In the genomic region with DNA sequence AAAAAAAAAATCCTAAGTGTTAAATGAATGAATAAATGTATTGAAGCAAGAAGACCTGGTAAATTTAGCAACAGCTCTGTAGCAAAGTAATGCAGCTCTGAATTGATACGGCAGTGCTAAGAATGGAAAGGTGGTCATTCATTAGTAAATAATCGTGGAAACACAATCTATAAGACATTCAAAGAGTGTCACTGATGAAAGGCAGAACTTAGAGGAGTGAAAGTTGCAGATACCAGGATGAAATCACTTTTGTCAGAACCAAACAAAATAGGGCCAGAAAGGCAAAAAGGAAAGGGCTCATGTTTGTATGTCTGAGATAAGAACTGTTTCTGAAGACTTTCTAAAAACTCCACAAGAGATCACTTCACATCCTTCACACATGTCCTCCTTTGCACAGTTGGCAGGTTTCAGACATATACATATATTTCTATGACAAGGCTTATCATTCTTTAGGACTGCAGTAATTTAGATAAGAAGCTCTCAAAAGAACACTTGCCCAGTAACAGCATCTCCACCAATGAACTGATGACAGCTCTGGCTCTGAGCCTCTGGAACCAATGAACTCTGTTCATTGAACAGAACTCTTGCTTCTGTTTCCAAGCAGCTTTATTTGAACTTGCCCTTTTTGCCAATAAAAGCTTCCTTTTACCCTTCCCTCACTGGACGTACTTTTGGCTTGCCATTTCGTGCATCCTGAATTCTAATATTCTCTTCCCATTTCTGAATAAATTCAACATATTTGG, we compare ENCODE assay signal across 10 cellular contexts. TPM values are rescaled to one million over a fixed set of nuclear protein-coding genes. Genes with fewer than 3 reads are reported as not detected.
DNase-seq lines count a peak whose midpoint lies in the region; ATAC-seq, FAIRE-seq and TF ChIP-seq lines count a peak whose summit lies in the region.
"Had no signal": no experiment of that assay in that cellular context is flagged by ENCODE, and none has a peak within 500 bp of the region (broad histone marks: within the 10 kb centered on the region; RNA-seq: fewer than 3 reads in every experiment).

No MANE protein-coding gene starts in this region.

- no peaks in the 10 kb centered on the region for H3K27me3 ChIP-seq in CD4-positive, alpha-beta T cell (ENCODE audit: control insufficient read depth, insufficient read depth, low read length)

- peaks cover 25% of the 10 kb centered on the region for H3K4me1 Mint-ChIP-seq in CD4-positive, alpha-beta T cell (ENCODE audit: low read depth)
- H3K4me1 Mint-ChIP-seq in activated B cell treated with CpG ODN at 0.5 μM for 24 hours (peaks cover 59% of the 10 kb centered on the region), WTC11 (peaks cover 3% of the 10 kb centered on the region; the same call in 1 of the 2 replicates)

- intact Hi-C loops in CD4-positive, alpha-beta T cell (cut with DNase I, micrococcal nuclease): loop anchor here in 1 of 2 experiments (5.0 kb wide), 1 partner anchor 173 kb away; the partner anchor contains the start of gene KLHDC2
- intact Hi-C loops in activated B cell treated with CpG ODN at 0.5 μM for 24 hours (cut with micrococcal nuclease): loop anchor here (5.0 to 10.0 kb wide), 2 partner anchors 878 to 940 kb away; partner anchors contain the start of gene MAP4K5

- CTCF ChIA-PET in CD4-positive, alpha-beta T cell (lab: Charles Lee): interaction anchor here (1.3 to 2.1 kb wide), 3 partner anchors 8 to 39 kb away, joined by 5 to 16 read pairs (median 5); partner anchors contain the start of gene RPS29
- CTCF ChIA-PET in activated B cell treated with CpG ODN at 0.5 μM for 24 hours (lab: Charles Lee): interaction anchor here (1.0 to 2.7 kb wide), 4 partner anchors 8 to 173 kb away, joined by 3 to 21 read pairs (median 5); partner anchors contain the start of genes KLHDC2, MGAT2, RPL36AL and RPS29
- CTCF ChIA-PET in WTC11 (lab: Charles Lee): interaction anchor here (5.5 kb wide), 1 partner anchor 8 kb away, joined by 43 read pairs; the partner anchor contains the start of gene RPS29

- TF ChIP-seq CTCF in CD4-positive, alpha-beta T cell (IDR thresholded peaks at IDR 0.05): no peak
- TF ChIP-seq CTCF in activated B cell treated with CpG ODN at 0.5 μM for 24 hours (IDR thresholded peaks at IDR 0.05) (no peak), WTC11 (IDR thresholded peaks at IDR 0.05) (no peak)

- H3K4me3 Mint-ChIP-seq in CD4-positive, alpha-beta T cell: peak overlapping the region; percentile 20
- H3K4me3 Mint-ChIP-seq in activated B cell treated with CpG ODN at 0.5 μM for 24 hours: peak overlapping the region; percentile 6
- no peak overlapping the region for H3K4me3 Mint-ChIP-seq in WTC11

- peak overlapping the region; percentile 3 for H3K27ac Mint-ChIP-seq in CD4-positive, alpha-beta T cell
- peak overlapping the region; percentile 96 for H3K27ac Mint-ChIP-seq in activated B cell treated with CpG ODN at 0.5 μM for 24 hours
- no peak overlapping the region for H3K27ac Mint-ChIP-seq in WTC11

- H3K36me3 Mint-ChIP-seq in CD4-positive, alpha-beta T cell (ENCODE audit: low read depth): peaks cover 17% of the 10 kb centered on the region
- H3K36me3 Mint-ChIP-seq in activated B cell treated with CpG ODN at 0.5 μM for 24 hours (ENCODE audit: low read depth) (peaks cover 16% of the 10 kb centered on the region), WTC11 (no peaks in the 10 kb centered on the region)

- POLR2A ChIA-PET in CD4-positive, alpha-beta T cell (lab: Charles Lee): interaction anchor here (0.9 to 2.0 kb wide), 4 partner anchors 8 to 173 kb away, joined by 3 to 9 read pairs (median 4); partner anchors contain the start of genes MGAT2, RPL36AL and RPS29
- POLR2A ChIA-PET in activated B cell treated with CpG ODN at 0.5 μM for 24 hours (lab: Charles Lee): interaction anchor here (0.6 to 8.5 kb wide), 7 partner anchors 9 to 1235 kb away, joined by 3 to 293 read pairs (median 7); partner anchors contain the start of genes DNAAF2, KLHDC2, MGAT2 and RPL36AL
- POLR2A ChIA-PET in WTC11 (lab: Charles Lee): interaction anchor here (1.0 to 1.1 kb wide), 2 partner anchors 8 to 26 kb away, joined by 4 to 5 read pairs; partner anchors contain the start of genes MGAT2 and RPL36AL

- H3K9me3 Mint-ChIP-seq in CD4-positive, alpha-beta T cell: no peaks in the 10 kb centered on the region
- H3K9me3 Mint-ChIP-seq in activated B cell treated with CpG ODN at 0.5 μM for 24 hours: no peaks in the 10 kb centered on the region
- H3K9me3 Mint-ChIP-seq in WTC11: no peaks in the 10 kb centered on the region

- no peaks in the 10 kb centered on the region for H3K9me3 ChIP-seq in CD4-positive, alpha-beta T cell (ENCODE audit: control insufficient read depth, low read length)

- ATAC-seq in CD4-positive, alpha-beta T cell (ENCODE audit: poor library complexity): no peak
- ATAC-seq in GM21786 (IDR thresholded peaks at IDR 0.05; ENCODE audit: unreplicated experiment): peak; percentile 36
- ATAC-seq in activated B cell treated with CpG ODN at 0.5 μM for 24 hours (ENCODE audit: low read depth): peak; percentile 11
- peak; percentile 44 for ATAC-seq in left lobe of liver
- ATAC-seq in WTC11: no peak

- FAIRE-seq in HTR-8/SVneo (lab: Jason Lieb, UNC): no peak

- no peak overlapping the region for H3K27ac ChIP-seq in CD4-positive, alpha-beta T cell (ENCODE audit: low read depth, low read length)

- no peaks in the 10 kb centered on the region for H3K27me3 Mint-ChIP-seq in CD4-positive, alpha-beta T cell
- H3K27me3 Mint-ChIP-seq in activated B cell treated with CpG ODN at 0.5 μM for 24 hours (no peaks in the 10 kb centered on the region), WTC11 (ENCODE audit: low read depth) (peaks cover 6% of the 10 kb centered on the region)

- DNase-seq in CD4-positive, alpha-beta T cell: no peak
- DNase-seq in activated B cell treated with CpG ODN at 0.5 μM for 24 hours (no peak), left lobe of liver (ENCODE audit: low spot score) (peak; percentile 67), NCI-H524 treated with DMSO at 0.1 percent for 48 hours (lab: John Stamatoyannopoulos, UW) (no peak), HTR-8/SVneo (ENCODE audit: insufficient read length, low spot score) (no peak), WTC11 (ENCODE audit: low spot score) (no peak)
- no peak for DNase-seq in stimulated activated CD4-positive, alpha-beta T cell treated with anti-CD3 and anti-CD28 coated beads, Interleukin-4, amount 100 ng/mL, for 4 hours
- DNase-seq: DND-41, RPMI8226 had no signal

TF ChIP-seq in WTC11, 78 proteins besides CTCF, POLR2A, EP300 and RAD21 (continues in another document):
- TF ChIP-seq MYBL2 (CRISPR knock-in tag; IDR thresholded peaks at IDR 0.05) (no peak), NR1H2 (CRISPR knock-in tag; IDR thresholded peaks at IDR 0.05) (no peak), JAZF1 (CRISPR knock-in tag; IDR thresholded peaks at IDR 0.05) (no peak), ATF6 (CRISPR knock-in tag; IDR thresholded peaks at IDR 0.05) (no peak), ELF4 (CRISPR knock-in tag; IDR thresholded peaks at IDR 0.05; ENCODE audit: low read depth) (no peak), SMAD4 (CRISPR knock-in tag; IDR thresholded peaks at IDR 0.05) (no peak), ZSCAN18 (CRISPR knock-in tag; IDR thresholded peaks at IDR 0.05) (no peak)

RNA-seq across cellular contexts. Expression of gene LRR1, which starts 4.2 kb away (rescaled TPM):
- 1 to 10 TPM; 3.2 to 5.8 TPM for total RNA-seq in CD4-positive, alpha-beta T cell
- total RNA-seq in activated B cell treated with CpG ODN at 0.5 μM for 24 hours (15.1 and 19.9 TPM in 2 replicates), left lobe of liver (4.8 TPM), WTC11 (2021) (32.5 to 42.6 TPM (median 32.8 TPM) in 3 replicates)

RNA-seq across cellular contexts. Expression of gene RPS29, which starts 8.3 kb away (rescaled TPM):
- total RNA-seq in CD4-positive, alpha-beta T cell: 1,000 to 10,000 TPM; 3,356 to 3,996 TPM
- total RNA-seq in activated B cell treated with CpG ODN at 0.5 μM for 24 hours (3,259 and 3,732 TPM in 2 replicates), left lobe of liver (469 TPM), WTC11 (2021) (2,168 to 2,393 TPM (median 2,330 TPM) in 3 replicates)

RNA-seq across cellular contexts. Expression of gene RPL36AL, which starts 25.9 kb away (rescaled TPM):
- total RNA-seq in CD4-positive, alpha-beta T cell: 100 to 1,000 TPM; 339 to 370 TPM
- 150 and 166 TPM in 2 replicates for total RNA-seq in activated B cell treated with CpG ODN at 0.5 μM for 24 hours
- total RNA-seq in left lobe of liver: 85.2 TPM
- 173 to 212 TPM (median 177 TPM) in 3 replicates for total RNA-seq in WTC11 (2021)

RNA-seq across cellular contexts. Expression of gene MGAT2, which starts 26.1 kb away (rescaled TPM):
- 10 to 100 TPM; 15.0 to 15.1 TPM for total RNA-seq in CD4-positive, alpha-beta T cell
- total RNA-seq in activated B cell treated with CpG ODN at 0.5 μM for 24 hours (39.7 and 40.5 TPM in 2 replicates), left lobe of liver (40.7 TPM), WTC11 (2021) (24.5 to 27.7 TPM (median 25.2 TPM) in 3 replicates)

RNA-seq across cellular contexts. Expression of gene DNAAF2, which starts 40.5 kb away (rescaled TPM):
- total RNA-seq in CD4-positive, alpha-beta T cell: 1 to 10 TPM; 7.5 to 8.0 TPM
- total RNA-seq in activated B cell treated with CpG ODN at 0.5 μM for 24 hours (8.5 and 8.6 TPM in 2 replicates), left lobe of liver (6.7 TPM), WTC11 (2021) (19.9 to 22.8 TPM (median 22.5 TPM) in 3 replicates)

Comparison
In these comparisons a context has a peak if more than half of its experiments do, and no peak if none do; other contexts are left out.
1. ATAC-seq: peak in GM21786 (single experiment), activated B cell treated with CpG ODN at 0.5 μM for 24 hours (single experiment) and left lobe of liver (single experiment); none in CD4-positive, alpha-beta T cell (single experiment) and WTC11 (single experiment).